In genomic region chr1:227192163-227192562, GRCh38 we compare ENCODE assay signal across 8 cellular contexts.
DNase-seq lines count a peak whose midpoint lies in the region; ATAC-seq, FAIRE-seq and TF ChIP-seq lines count a peak whose summit lies in the region.

No MANE protein-coding gene starts in this region.

- POLR2A ChIA-PET in BJ (lab: Charles Lee): no interaction called here
- POLR2A ChIA-PET in K562 (lab: Yijun Ruan, JAX): no interaction called here
- POLR2A ChIA-PET in OCI-LY7 (lab: Charles Lee): no interaction called here

- ATAC-seq in GM19467 (IDR thresholded peaks at IDR 0.05; ENCODE audit: unreplicated experiment) (peak; percentile 72), K562 (peak; percentile 84), HG02610 (IDR thresholded peaks at IDR 0.05; ENCODE audit: unreplicated experiment) (no peak)

- in situ Hi-C loops in K562 (cut with MboI): no loop called here

- CTCF ChIA-PET in BJ (lab: Yijun Ruan, JAX): interaction anchor here (1.0 kb wide), 1 partner anchor 9 kb away, joined by 3 read pairs; no protein-coding TSS in a partner anchor
- CTCF ChIA-PET in K562 (lab: Yijun Ruan, JAX; ENCODE audit: low intra/inter-chr PET ratio): no interaction called here
- CTCF ChIA-PET in OCI-LY7 (lab: Charles Lee; ENCODE audit: unreplicated experiment): no interaction called here

- TF ChIP-seq RAD21 in K562 (CRISPR knock-in tag; conservative IDR thresholded peaks at IDR 0.05 in 1 of 2, IDR thresholded peaks at IDR 0.05 in 1 of 2): no peak

- no peak overlapping the region for H3K9ac ChIP-seq in K562 (ENCODE audit: insufficient read depth in 1 of 2, low read depth in 2 of 2, low read length in 2 of 2)

- H4K20me1 ChIP-seq in K562 (replicated peaks; ENCODE audit: control insufficient read depth, insufficient read depth, low read length): no peaks in the 10 kb centered on the region
- no peaks in the 10 kb centered on the region for H4K20me1 ChIP-seq in OCI-LY7 (ENCODE audit: insufficient read depth, low read length)

- H3K9me2 ChIP-seq in OCI-LY7 (ENCODE audit: insufficient read depth, low read length): no peaks in the 10 kb centered on the region

- no peaks in the 10 kb centered on the region for H3K36me3 ChIP-seq in BJ (ENCODE audit: control insufficient read depth, insufficient read depth, low read length)
- H3K36me3 ChIP-seq in K562 (ENCODE audit: control insufficient read depth, insufficient read depth, low read length): peaks cover 38% of the 10 kb centered on the region
- H3K36me3 ChIP-seq in OCI-LY7 (ENCODE audit: insufficient read depth, low read length): no peaks in the 10 kb centered on the region

- intact Hi-C loops in K562 (cut with micrococcal nuclease) (no loop called here), OCI-LY7 (cut with micrococcal nuclease; ENCODE audit: unreplicated experiment) (no loop called here)

- H3K4me3 ChIP-seq in BJ (ENCODE audit: low read depth, low read length): no peak overlapping the region
- no peak overlapping the region for H3K4me3 ChIP-seq in K562
- H3K4me3 ChIP-seq in OCI-LY7 (ENCODE audit: low read depth, low read length, poor library complexity, severe bottlenecking): no peak overlapping the region

- H3K27me3 ChIP-seq in BJ (ENCODE audit: control insufficient read depth, insufficient read depth, low read length) (no peaks in the 10 kb centered on the region), K562 (ENCODE audit: control insufficient read depth in 2 of 2, insufficient read depth in 2 of 2, low read length in 2 of 2) (no peaks in the 10 kb centered on the region)

- H3K9me3 ChIP-seq in K562 (replicated peaks; ENCODE audit: control insufficient read depth, insufficient read depth, low read depth, low read length): no peaks in the 10 kb centered on the region
- no peaks in the 10 kb centered on the region for H3K9me3 ChIP-seq in OCI-LY7 (ENCODE audit: low read length)

- no peak for TF ChIP-seq EP300 in K562 (IDR thresholded peaks at IDR 0.05; ENCODE audit: low read length)

- TF ChIP-seq CTCF in BJ (IDR thresholded peaks at IDR 0.05; ENCODE audit: insufficient read depth, low read depth, low read length): no peak
- no peak for TF ChIP-seq CTCF in K562 (IDR thresholded peaks at IDR 0.05 in 2 of 3, conservative IDR thresholded peaks at IDR 0.05 in 1 of 3; ENCODE audit: insufficient read depth in 2 of 3, low read depth in 1 of 3, low read length in 3 of 3)
- no peak for TF ChIP-seq CTCF in OCI-LY7 (conservative IDR thresholded peaks at IDR 0.05; ENCODE audit: low read length)

- H3K4me1 ChIP-seq in K562 (replicated peaks in 1 of 2; ENCODE audit: control insufficient read depth in 2 of 2, insufficient read depth in 2 of 2, low read length in 2 of 2): peaks cover 0 to 3% of the 10 kb centered on the region in 2 experiments; a peak in 1 of 5 replicates
- no peaks in the 10 kb centered on the region for H3K4me1 ChIP-seq in OCI-LY7 (ENCODE audit: insufficient read depth, low read length, poor library complexity, severe bottlenecking)

- no peak overlapping the region for H3K27ac ChIP-seq in K562 (ENCODE audit: extremely low read depth, low read depth, low read length)
- no peak overlapping the region for H3K27ac ChIP-seq in OCI-LY7 (ENCODE audit: low read depth, low read length, poor library complexity, severe bottlenecking)

- H3K79me2 ChIP-seq in K562 (ENCODE audit: control insufficient read depth, insufficient read depth, low read length) (peaks cover 26% of the 10 kb centered on the region), OCI-LY7 (ENCODE audit: insufficient read depth, low read depth, low read length) (no peaks in the 10 kb centered on the region)

- H2AFZ ChIP-seq in K562 (ENCODE audit: low read depth, low read length): no peak overlapping the region
- no peak overlapping the region for H2AFZ ChIP-seq in OCI-LY7 (ENCODE audit: low read length)

- 56% methylated on average over 2 of the region's 2 CpGs for WGBS in K562 (ENCODE audit: insufficient coverage, low coverage, missing lambda C conversion rate)

- BruUV-seq in K562 (replicated peaks; lab: Mats Ljungman, UMichigan) (no TSS peak), OCI-LY7 (replicated peaks; lab: Mats Ljungman, UMichigan) (no TSS peak)

- FAIRE-seq in K562 (lab: Jason Lieb, UNC): peak; percentile 11

- H3K9me1 ChIP-seq in K562 (ENCODE audit: control insufficient read depth, insufficient read depth, low read length): no peaks in the 10 kb centered on the region

- no peak for TF ChIP-seq POLR2A in K562 (conservative IDR thresholded peaks at IDR 0.05)

- DNase-seq in BJ (ENCODE audit: low read depth): peak; percentile 71
- DNase-seq in HK-2 (ENCODE audit: unreplicated experiment): peak; percentile 63
- peak in 2 of 4 experiments; percentile 23 to 55 for DNase-seq in K562 (ENCODE audit: extremely low read depth in 1 of 4, low spot score in 3 of 4)
- DNase-seq in myocyte (ENCODE audit: low read depth): peak; percentile 91
- DNase-seq in NCI-H1092 (lab: John Stamatoyannopoulos, UW): no peak
- no peak for DNase-seq in OCI-LY7 (ENCODE audit: low spot score)

- no peak overlapping the region for H3K4me2 ChIP-seq in K562 (ENCODE audit: insufficient read depth, low read length)
- H3K4me2 ChIP-seq in OCI-LY7 (ENCODE audit: low read length): no peak overlapping the region

TF ChIP-seq in K562, 482 proteins besides CTCF, POLR2A, EP300 and RAD21 (continues in another document):
- TF ChIP-seq ZBTB11 (CRISPR knock-in tag; IDR thresholded peaks at IDR 0.05): no peak
- peak in 1 of 2 experiments; percentile 27; a peak in 1 of 4 replicates for TF ChIP-seq RCOR1 (IDR thresholded peaks at IDR 0.05; ENCODE audit: borderline replicate concordance in 1 of 2, low read depth in 2 of 2, low read length in 2 of 2)
- peak; percentile 98 for TF ChIP-seq ZNF316 (IDR thresholded peaks at IDR 0.05)
- no peak for TF ChIP-seq BRF2 (IDR thresholded peaks at IDR 0.05; ENCODE audit: borderline replicate concordance, insufficient read depth, insufficient read length)
- no peak for TF ChIP-seq ZSCAN32 (CRISPR knock-in tag; IDR thresholded peaks at IDR 0.05)
- TF ChIP-seq C11orf30 (IDR thresholded peaks at IDR 0.05; ENCODE audit: low read depth): peak; percentile 97
- no peak for TF ChIP-seq HMG20B (CRISPR knock-in tag; IDR thresholded peaks at IDR 0.05)
- no peak for TF ChIP-seq ZNF280B (CRISPR knock-in tag; IDR thresholded peaks at IDR 0.05)
- TF ChIP-seq ZC3H4 (CRISPR knock-in tag; IDR thresholded peaks at IDR 0.05; ENCODE audit: borderline replicate concordance): no peak
- TF ChIP-seq LEF1 (IDR thresholded peaks at IDR 0.05): no peak
- no peak for TF ChIP-seq FIP1L1 (IDR thresholded peaks at IDR 0.05; ENCODE audit: low read depth, low read length, poor library complexity, severe bottlenecking)
- TF ChIP-seq HNRNPL (IDR thresholded peaks at IDR 0.05; ENCODE audit: low read depth, low read length): no peak
- TF ChIP-seq HDGF (IDR thresholded peaks at IDR 0.05): 0 out of 2 replicates have a peak, but pooled peaks have one; percentile 29
- TF ChIP-seq BACH1 (tag; IDR thresholded peaks at IDR 0.05): peak; percentile 69
- 0 out of 2 replicates have a peak, but pooled peaks have one; percentile 9 for TF ChIP-seq SMARCA4 (IDR thresholded peaks at IDR 0.05)
- peak; percentile 67; the same call in 1 of the 2 replicates for TF ChIP-seq NFE2 (IDR thresholded peaks at IDR 0.05; ENCODE audit: low read depth)

Comparison
In these comparisons a context has a peak if more than half of its experiments do, and no peak if none do; other contexts are left out.
1. DNase-seq: peak in BJ (single experiment), HK-2 (single experiment) and myocyte (single experiment); none in NCI-H1092 (single experiment) and OCI-LY7 (single experiment).